8 cellular contexts compared by ENCODE assay signal in the genomic region with DNA sequence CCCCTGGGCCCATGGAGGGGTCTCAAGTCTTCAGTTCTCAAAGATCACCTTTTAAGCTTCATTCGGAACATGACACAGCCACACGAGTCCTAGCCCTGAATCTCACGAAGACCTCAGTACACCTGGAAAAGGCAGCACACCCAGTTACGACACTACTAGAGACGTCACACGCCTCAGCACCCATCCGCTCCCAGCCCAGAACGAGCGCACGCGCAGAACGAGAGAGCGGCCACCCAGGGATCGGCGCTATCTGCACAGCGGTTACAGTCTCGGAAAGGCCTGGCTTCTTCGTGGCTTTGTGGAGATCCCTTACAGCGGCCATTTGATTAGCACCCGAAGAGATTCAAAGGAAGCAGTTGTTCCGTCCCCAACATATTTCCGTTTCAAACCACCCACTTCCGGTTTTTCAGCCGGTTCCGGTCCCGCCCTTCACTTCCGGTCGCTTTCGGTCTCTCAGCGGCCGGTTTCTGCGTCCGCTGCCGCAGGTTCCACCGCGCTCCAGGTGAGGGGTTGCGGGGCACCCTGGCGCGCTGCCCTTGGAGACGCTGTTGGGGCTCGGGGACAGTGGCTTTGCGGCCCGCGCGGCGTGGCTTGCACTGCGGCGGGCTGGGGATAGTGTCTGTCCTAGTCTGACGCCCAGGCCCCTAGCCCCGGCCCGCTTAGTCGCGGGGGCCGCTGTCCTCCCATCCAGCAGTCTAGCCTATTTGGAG. TPM values are rescaled to one million over a fixed set of nuclear protein-coding genes. Genes with fewer than 3 reads are reported as not detected.
DNase-seq lines count a peak whose midpoint lies in the region; ATAC-seq and TF ChIP-seq lines count a peak whose summit lies in the region.

Gene UBLCP1 (plus strand): TSS at position 432 of the 710 bp plus-strand sequence. CDS start 5,626 bp downstream, outside the sequence.

- H3K4me1 Mint-ChIP-seq in activated CD4-positive, alpha-beta T cell treated with anti-CD3 and anti-CD28 coated beads for 36 hours: peaks cover 49% of the 10 kb centered on the region
- peaks cover 19% of the 10 kb centered on the region for H3K4me1 Mint-ChIP-seq in chondrocyte (ENCODE audit: low read depth)

- peaks cover 4% of the 10 kb centered on the region for H3K9me3 Mint-ChIP-seq in activated CD4-positive, alpha-beta T cell treated with anti-CD3 and anti-CD28 coated beads for 36 hours (ENCODE audit: low read depth)
- no peaks in the 10 kb centered on the region for H3K9me3 Mint-ChIP-seq in chondrocyte (ENCODE audit: low read depth)

- peak within 1 kb of the TSS; percentile 100 for H3K27ac Mint-ChIP-seq in activated CD4-positive, alpha-beta T cell treated with anti-CD3 and anti-CD28 coated beads for 36 hours
- peak within 1 kb of the TSS; percentile 99 for H3K27ac Mint-ChIP-seq in chondrocyte (ENCODE audit: unreplicated experiment)

- peak within 1 kb of the TSS; percentile 89 for H3K4me3 Mint-ChIP-seq in activated CD4-positive, alpha-beta T cell treated with anti-CD3 and anti-CD28 coated beads for 36 hours
- H3K4me3 Mint-ChIP-seq in chondrocyte (ENCODE audit: unreplicated experiment): peak within 1 kb of the TSS; percentile 94

- POLR2A ChIA-PET in activated CD4-positive, alpha-beta T cell treated with anti-CD3 and anti-CD28 coated beads for 36 hours (lab: Charles Lee): interaction anchor here (0.9 kb wide), 1 partner anchor 56 kb away, joined by 3 read pairs; no protein-coding TSS in a partner anchor

- H3K36me3 Mint-ChIP-seq in activated CD4-positive, alpha-beta T cell treated with anti-CD3 and anti-CD28 coated beads for 36 hours (ENCODE audit: low read depth): peaks cover 30% of the 10 kb centered on the region
- no peaks in the 10 kb centered on the region for H3K36me3 Mint-ChIP-seq in chondrocyte (ENCODE audit: low read depth)

- no peaks in the 10 kb centered on the region for H3K27me3 Mint-ChIP-seq in activated CD4-positive, alpha-beta T cell treated with anti-CD3 and anti-CD28 coated beads for 36 hours
- H3K27me3 Mint-ChIP-seq in chondrocyte (ENCODE audit: low read depth): peaks cover 4% of the 10 kb centered on the region

- no peak for TF ChIP-seq CTCF in chondrocyte (IDR thresholded peaks at IDR 0.05)

- peak; percentile 93 for ATAC-seq in HG03439 (IDR thresholded peaks at IDR 0.05; ENCODE audit: unreplicated experiment)
- ATAC-seq in activated CD4-positive, alpha-beta T cell treated with anti-CD3 and anti-CD28 coated beads for 36 hours: peak; percentile 92

- CTCF ChIA-PET in activated CD4-positive, alpha-beta T cell treated with anti-CD3 and anti-CD28 coated beads for 36 hours (lab: Charles Lee): interaction anchor here (0.7 to 1.7 kb wide), 8 partner anchors 14 to 345 kb away, joined by 3 to 6 read pairs (median 4); no protein-coding TSS in a partner anchor

- peak; percentile 82 for DNase-seq in Ammon's horn (ENCODE audit: low spot score)
- peak; percentile 79 for DNase-seq in GM19238 (ENCODE audit: insufficient read length, low spot score)
- DNase-seq in NCI-H524 (lab: John Stamatoyannopoulos, UW): peak; percentile 47 to 76
- DNase-seq in activated CD4-positive, alpha-beta T cell treated with anti-CD3 and anti-CD28 coated beads for 36 hours: peak; percentile 85
- DNase-seq in chondrocyte (ENCODE audit: low spot score): peak; percentile 75
- peak; percentile 95 for DNase-seq in kidney glomerular epithelial cell (lab: John Stamatoyannopoulos, UW)
- peak; percentile 45 to 51 for DNase-seq in stimulated activated CD4-positive, alpha-beta T cell treated with anti-CD3 and anti-CD28 coated beads, Interleukin-1b, Interleukin-23, amount 100 ng/mL, for 1 hour (ENCODE audit: low read depth in 2 of 2)

- intact Hi-C loops in activated CD4-positive, alpha-beta T cell treated with anti-CD3 and anti-CD28 coated beads for 36 hours (cut with DNase I, micrococcal nuclease): loop anchor here (1.0 to 10.0 kb wide), 13 partner anchors 22 to 1658 kb away; partner anchors contain the start of genes PTTG1 (in 1 of the 2), PWWP2A (in 1 of the 2), RNF145 (in 1 of the 2) and TTC1 (in 1 of the 2)

RNA-seq across cellular contexts. Expression of gene UBLCP1, which starts in this region (rescaled TPM):
- 10 to 100 TPM; 26.0 to 31.0 TPM for total RNA-seq in activated CD4-positive, alpha-beta T cell treated with anti-CD3 and anti-CD28 coated beads for 36 hours
- total RNA-seq in chondrocyte: 31.7 to 35.5 TPM (median 33.2 TPM) in 3 replicates

Comparison
In these comparisons a context has a peak if more than half of its experiments do, and no peak if none do; other contexts are left out.
1. Peak in every context shown above with its lines: DNase-seq and ATAC-seq.